11 cellular contexts compared by ENCODE assay signal in the genomic region with DNA sequence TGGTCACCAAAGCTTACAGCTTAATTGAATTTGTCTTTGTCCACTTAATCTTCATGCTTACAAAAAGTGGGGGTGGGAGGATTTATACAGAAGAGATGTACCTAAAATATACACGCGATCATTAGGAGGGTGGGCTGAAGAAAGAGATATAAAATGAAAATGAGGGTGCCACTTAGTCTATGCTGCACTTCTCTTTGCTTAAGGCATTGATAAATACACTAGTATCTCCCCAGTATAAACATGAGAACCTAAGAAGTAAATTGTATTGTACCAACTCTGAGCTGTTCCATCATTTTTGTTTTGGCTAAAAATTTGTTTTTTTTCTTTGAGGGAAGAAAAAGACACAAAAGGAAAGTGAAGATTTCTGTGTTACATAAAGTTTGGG.
DNase-seq lines count a peak whose midpoint lies in the region; ATAC-seq, FAIRE-seq and TF ChIP-seq lines count a peak whose summit lies in the region.
"Had no signal": no experiment of that assay in that cellular context is flagged by ENCODE, and none has a peak within 500 bp of the region (broad histone marks: within the 10 kb centered on the region; RNA-seq: fewer than 3 reads in every experiment).

No MANE protein-coding gene starts in this region.

- no CpG with 5 or more reads among the region's 2 CpGs for WGBS in IMR-90 (ENCODE audit: extremely low coverage in 2 of 2, insufficient read length in 1 of 2), 2 experiments
- WGBS in K562 (ENCODE audit: insufficient coverage, low coverage, missing lambda C conversion rate), result 68% methylated on average over 2 of the region's 2 CpGs
- 23% methylated on average over 2 of the region's 2 CpGs for WGBS in right lobe of liver (ENCODE audit: insufficient coverage, low coverage, low lambda C conversion rate, missing lambda C conversion rate)
- 58% methylated on average over 2 of the region's 2 CpGs for WGBS in smooth muscle cell (ENCODE audit: low lambda C conversion rate)
- WGBS in trophoblast cell (ENCODE audit: extremely low coverage, insufficient coverage, insufficient read length), result no CpG with 5 or more reads among the region's 2 CpGs

- H3K9me3 ChIP-seq in IMR-90 (ENCODE audit: control insufficient read depth, insufficient read depth, low read length), result no peaks in the 10 kb centered on the region
- H3K9me3 ChIP-seq in K562 (replicated peaks; ENCODE audit: control insufficient read depth, insufficient read depth, low read depth, low read length), result no peaks in the 10 kb centered on the region
- H3K9me3 ChIP-seq in right lobe of liver, result no peaks in the 10 kb centered on the region
- no peaks in the 10 kb centered on the region for H3K9me3 ChIP-seq in smooth muscle cell (replicated peaks; ENCODE audit: low read depth)
- H3K9me3 ChIP-seq in trophoblast cell (ENCODE audit: insufficient read depth, low read depth, low read length), result no peaks in the 10 kb centered on the region

- DNase-seq in IMR-90 (no peak), K562 (ENCODE audit: extremely low read depth in 1 of 4, low spot score in 3 of 4) (no peak), right lobe of liver (no peak), smooth muscle cell (lab: John Stamatoyannopoulos, UW; ENCODE audit: unreplicated experiment) (no peak), trophoblast cell (no peak), DMS 273 treated with DMSO at 0.1 percent for 48 hours (lab: John Stamatoyannopoulos, UW) (no peak)
- DNase-seq: activated CD8-positive, alpha-beta T cell treated with anti-CD3 and anti-CD28 coated beads for 36 hours; NCI-H446 treated with DMSO at 0.1 percent for 48 hours had no signal

- H3K79me1 ChIP-seq in IMR-90 (ENCODE audit: low read depth in 1 of 2, low read length in 2 of 2), result peaks cover 0 to 5% of the 10 kb centered on the region in 2 experiments; a peak in 2 of 4 replicates
- no peaks in the 10 kb centered on the region for H3K79me1 ChIP-seq in trophoblast cell (ENCODE audit: low read length)

- peak overlapping the region; percentile 84; the same call in 2 of the 3 replicates for H2BK15ac ChIP-seq in IMR-90 (ENCODE audit: low read depth, low read length)

- ATAC-seq in IMR-90 (ENCODE audit: low read depth) (peak; percentile 18; the same call in 1 of the 2 replicates), K562 (no peak), right lobe of liver (peak in 1 of 4 donors; percentile 6), GM18873 (IDR thresholded peaks at IDR 0.05; ENCODE audit: low FRiP score, unreplicated experiment) (no peak)
- ATAC-seq: activated CD8-positive, alpha-beta T cell treated with anti-CD3 and anti-CD28 coated beads for 36 hours had no signal

- peak overlapping the region; percentile 56 for H3K4me2 ChIP-seq in IMR-90 (ENCODE audit: low read depth, low read length)
- H3K4me2 ChIP-seq in K562 (ENCODE audit: insufficient read depth, low read length), result peak overlapping the region; percentile 65
- peak overlapping the region; percentile 62 for H3K4me2 ChIP-seq in smooth muscle cell
- no peak overlapping the region for H3K4me2 ChIP-seq in trophoblast cell (ENCODE audit: low read length)

- peak overlapping the region; percentile 78; the same call in 1 of the 2 replicates for H3K18ac ChIP-seq in IMR-90 (ENCODE audit: low read depth, low read length)
- H3K18ac ChIP-seq in trophoblast cell (ENCODE audit: low read length), result no peak overlapping the region

- no peak overlapping the region for H2BK12ac ChIP-seq in trophoblast cell (ENCODE audit: low read length)

- H4K91ac ChIP-seq in IMR-90 (ENCODE audit: insufficient read depth, low read depth, low read length) (peak overlapping the region; percentile 80), trophoblast cell (ENCODE audit: low read depth, low read length) (no peak overlapping the region)

- peaks cover 10% of the 10 kb centered on the region for H3F3A ChIP-seq in smooth muscle cell (ENCODE audit: low read depth)

- H3K4ac ChIP-seq in IMR-90 (ENCODE audit: low read depth, low read length) (peak overlapping the region; percentile 32), trophoblast cell (ENCODE audit: low read depth, low read length) (no peak overlapping the region)

- BruUV-seq in IMR-90 (replicated peaks; lab: Mats Ljungman, UMichigan) (no TSS peak), K562 (replicated peaks; lab: Mats Ljungman, UMichigan) (no TSS peak)

- H2AK5ac ChIP-seq in IMR-90 (ENCODE audit: low read depth, low read length) (no peak overlapping the region), trophoblast cell (ENCODE audit: low read length) (no peak overlapping the region)

- peak overlapping the region; percentile 58 for H2BK20ac ChIP-seq in IMR-90 (ENCODE audit: low read depth, low read length)

- TF ChIP-seq CTCF in IMR-90 (conservative IDR thresholded peaks at IDR 0.05; ENCODE audit: low read depth, low read length), result no peak
- TF ChIP-seq CTCF in K562 (IDR thresholded peaks at IDR 0.05 in 2 of 3, conservative IDR thresholded peaks at IDR 0.05 in 1 of 3; ENCODE audit: insufficient read depth in 2 of 3, low read depth in 1 of 3, low read length in 3 of 3), result no peak
- no peak for TF ChIP-seq CTCF in right lobe of liver (IDR thresholded peaks at IDR 0.05)
- no peak for TF ChIP-seq CTCF in smooth muscle cell (IDR thresholded peaks at IDR 0.05; ENCODE audit: borderline replicate concordance, insufficient read depth, poor library complexity, severe bottlenecking)

- peak overlapping the region; percentile 51; the same call in 1 of the 2 replicates for H3K56ac ChIP-seq in IMR-90 (ENCODE audit: extremely low read depth, insufficient read depth, low read length)

- H4K12ac ChIP-seq in trophoblast cell (ENCODE audit: low read depth, low read length), result no peak overlapping the region

- TF ChIP-seq POLR2A in IMR-90 (IDR thresholded peaks at IDR 0.05; ENCODE audit: low read depth, low read length) (no peak), K562 (conservative IDR thresholded peaks at IDR 0.05) (no peak), right lobe of liver (IDR thresholded peaks at IDR 0.05) (no peak)

- no peak for FAIRE-seq in K562 (lab: Jason Lieb, UNC)
- FAIRE-seq: RCC 7860 had no signal

- TF ChIP-seq RAD21 in IMR-90 (IDR thresholded peaks at IDR 0.05; ENCODE audit: low read length) (no peak), K562 (CRISPR knock-in tag; conservative IDR thresholded peaks at IDR 0.05 in 1 of 2, IDR thresholded peaks at IDR 0.05 in 1 of 2) (no peak)

- H4K20me1 ChIP-seq in IMR-90 (ENCODE audit: insufficient read depth, low read length) (no peaks in the 10 kb centered on the region), K562 (replicated peaks; ENCODE audit: control insufficient read depth, insufficient read depth, low read length) (no peaks in the 10 kb centered on the region), smooth muscle cell (ENCODE audit: low read depth) (no peaks in the 10 kb centered on the region)

- no peak overlapping the region; the same call in 1 of the 2 replicates for H3K9ac ChIP-seq in IMR-90 (ENCODE audit: low read depth, low read length)
- H3K9ac ChIP-seq in K562 (ENCODE audit: insufficient read depth in 1 of 2, low read depth in 2 of 2, low read length in 2 of 2), result peak overlapping the region in 1 of 2 experiments; percentile 50; a peak in 1 of 4 replicates
- no peak overlapping the region for H3K9ac ChIP-seq in smooth muscle cell (ENCODE audit: low read depth)
- no peak overlapping the region for H3K9ac ChIP-seq in trophoblast cell (ENCODE audit: low read length)

- H4K8ac ChIP-seq in IMR-90 (ENCODE audit: low read depth in 2 of 2, low read length in 2 of 2) (peak overlapping the region; percentile 33 to 53), trophoblast cell (ENCODE audit: low read depth, low read length) (no peak overlapping the region)

- peak overlapping the region; percentile 22 for H2BK5ac ChIP-seq in IMR-90 (ENCODE audit: low read depth, low read length, poor library complexity, severe bottlenecking)
- no peak overlapping the region for H2BK5ac ChIP-seq in trophoblast cell (ENCODE audit: low read depth, low read length, poor library complexity)

- H3K4me1 ChIP-seq in IMR-90 (ENCODE audit: control insufficient read depth, insufficient read depth, low read length), result peaks cover 19% of the 10 kb centered on the region
- H3K4me1 ChIP-seq in K562 (replicated peaks in 1 of 2; ENCODE audit: control insufficient read depth in 2 of 2, insufficient read depth in 2 of 2, low read length in 2 of 2), result peaks cover 0 to 22% of the 10 kb centered on the region in 2 experiments; a peak in 4 of 5 replicates
- H3K4me1 ChIP-seq in right lobe of liver, result peaks cover 0 to 15% (median 4%) of the 10 kb centered on the region in 4 donors
- peaks cover 26% of the 10 kb centered on the region for H3K4me1 ChIP-seq in smooth muscle cell (ENCODE audit: low read depth)
- H3K4me1 ChIP-seq in trophoblast cell (ENCODE audit: control insufficient read depth in 1 of 2, insufficient read depth in 2 of 2, low read length in 2 of 2), result no peaks in the 10 kb centered on the region

- peak overlapping the region; percentile 16 for H2AFZ ChIP-seq in IMR-90 (replicated peaks; ENCODE audit: low read length, poor library complexity)
- H2AFZ ChIP-seq in K562 (ENCODE audit: low read depth, low read length), result peak overlapping the region; percentile 96
- H2AFZ ChIP-seq in smooth muscle cell (ENCODE audit: low read depth), result peak overlapping the region; percentile 53
- no peak overlapping the region for H2AFZ ChIP-seq in trophoblast cell (ENCODE audit: insufficient read depth, low read length, poor library complexity)

- H2BK120ac ChIP-seq in IMR-90 (ENCODE audit: low read depth, low read length), result peak overlapping the region; percentile 66
- H2BK120ac ChIP-seq in trophoblast cell (ENCODE audit: insufficient read depth, low read length, poor library complexity), result no peak overlapping the region

- H3K14ac ChIP-seq in IMR-90 (replicated peaks; ENCODE audit: low read depth, low read length), result peak overlapping the region; percentile 14
- H3K14ac ChIP-seq in trophoblast cell (ENCODE audit: low read length), result no peak overlapping the region

- H3K23ac ChIP-seq in IMR-90 (ENCODE audit: low read depth, low read length), result peak overlapping the region; percentile 39
- no peak overlapping the region for H3K23ac ChIP-seq in trophoblast cell (ENCODE audit: low read length)

- H3K79me2 ChIP-seq in K562 (ENCODE audit: control insufficient read depth, insufficient read depth, low read length) (no peaks in the 10 kb centered on the region), smooth muscle cell (ENCODE audit: low read depth) (no peaks in the 10 kb centered on the region), trophoblast cell (ENCODE audit: control insufficient read depth, insufficient read depth, low read length, poor library complexity) (no peaks in the 10 kb centered on the region)

- H3K9me1 ChIP-seq in IMR-90 (ENCODE audit: insufficient read depth, low read length) (peaks cover 6% of the 10 kb centered on the region), K562 (ENCODE audit: control insufficient read depth, insufficient read depth, low read length) (no peaks in the 10 kb centered on the region)

- no peak for TF ChIP-seq EP300 in K562 (IDR thresholded peaks at IDR 0.05; ENCODE audit: low read length)

- in situ Hi-C loops in IMR-90 (cut with MboI; ENCODE audit: low sequenced_read_pairs), result no loop called here
- in situ Hi-C loops in K562 (cut with MboI), result no loop called here

- H3K36me3 ChIP-seq in IMR-90 (ENCODE audit: control insufficient read depth, insufficient read depth, low read length), result no peaks in the 10 kb centered on the region
- no peaks in the 10 kb centered on the region; the same call in 2 of the 3 replicates for H3K36me3 ChIP-seq in K562 (ENCODE audit: control insufficient read depth, insufficient read depth, low read length)
- H3K36me3 ChIP-seq in right lobe of liver, result no peaks in the 10 kb centered on the region
- no peaks in the 10 kb centered on the region for H3K36me3 ChIP-seq in smooth muscle cell (ENCODE audit: low read depth)
- no peaks in the 10 kb centered on the region for H3K36me3 ChIP-seq in trophoblast cell (ENCODE audit: control insufficient read depth in 1 of 2, insufficient read depth in 2 of 2, low read length in 2 of 2)
- H3K36me3 ChIP-seq: cardiac muscle cell had no signal

- no peak overlapping the region for H3K4me3 ChIP-seq in IMR-90 (ENCODE audit: insufficient read depth, low read depth, low read length)
- no peak overlapping the region for H3K4me3 ChIP-seq in K562
- H3K4me3 ChIP-seq in right lobe of liver, result peak overlapping the region in 1 of 3 donors; percentile 26
- H3K4me3 ChIP-seq in smooth muscle cell, result peak overlapping the region; percentile 28
- H3K4me3 ChIP-seq in trophoblast cell (ENCODE audit: low read depth, low read length), result no peak overlapping the region
- H3K4me3 ChIP-seq: cardiac muscle cell had no signal

- H3K27me3 ChIP-seq in IMR-90 (ENCODE audit: control insufficient read depth, insufficient read depth, low read length), result no peaks in the 10 kb centered on the region
- no peaks in the 10 kb centered on the region for H3K27me3 ChIP-seq in K562 (ENCODE audit: control insufficient read depth in 2 of 2, insufficient read depth in 2 of 2, low read length in 2 of 2)
- H3K27me3 ChIP-seq in right lobe of liver, result no peaks in the 10 kb centered on the region
- no peaks in the 10 kb centered on the region for H3K27me3 ChIP-seq in smooth muscle cell (ENCODE audit: low read depth)
- H3K27me3 ChIP-seq in trophoblast cell (ENCODE audit: insufficient read depth, low read length), result no peaks in the 10 kb centered on the region
- H3K27me3 ChIP-seq: cardiac muscle cell had no signal

- CTCF ChIA-PET in IMR-90 (lab: Yijun Ruan, JAX), result interaction anchor here (0.7 to 1.5 kb wide), 5 partner anchors 9 to 175 kb away, joined by 3 to 4 read pairs (median 3); no protein-coding TSS in a partner anchor
- CTCF ChIA-PET in K562 (lab: Yijun Ruan, JAX; ENCODE audit: low intra/inter-chr PET ratio), result no interaction called here

- H2AK9ac ChIP-seq in IMR-90 (replicated peaks; ENCODE audit: low read depth, low read length, poor library complexity), result no peak overlapping the region

- intact Hi-C loops in IMR-90 (cut with micrococcal nuclease) (loop anchor here (1.0 kb wide), 1 partner anchor 24 kb away; no protein-coding TSS in a partner anchor), K562 (cut with micrococcal nuclease) (no loop called here), right lobe of liver (cut with DNase I) (no loop called here)

- H3K27ac ChIP-seq in IMR-90 (ENCODE audit: insufficient read depth, low read length) (peak overlapping the region; percentile 39; the same call in 1 of the 2 replicates), K562 (ENCODE audit: extremely low read depth, low read depth, low read length) (peak overlapping the region; percentile 65; the same call in 1 of the 3 replicates), right lobe of liver (peak overlapping the region; percentile 58 to 91 (median 86)), smooth muscle cell (ENCODE audit: low read depth) (no peak overlapping the region), trophoblast cell (ENCODE audit: low read depth, low read length) (no peak overlapping the region)
- H3K27ac ChIP-seq: cardiac muscle cell had no signal

- POLR2A ChIA-PET in IMR-90 (lab: Charles Lee; ENCODE audit: unreplicated experiment) (interaction anchor here (0.7 kb wide), 1 partner anchor 14 kb away, joined by 3 read pairs; no protein-coding TSS in a partner anchor), K562 (lab: Yijun Ruan, JAX) (interaction anchor here (0.6 to 2.9 kb wide), 4 partner anchors 11 to 170 kb away, joined by 4 to 13 read pairs (median 4); no protein-coding TSS in a partner anchor)

- H4K5ac ChIP-seq in IMR-90 (ENCODE audit: low read depth, low read length), result no peak overlapping the region; the same call in 1 of the 2 replicates

- dilution Hi-C loops in IMR-90 (cut with HindIII; ENCODE audit: low sequenced_read_pairs, unreplicated experiment), result no loop called here

Comparison
In these comparisons a context has a peak if more than half of its experiments do, and no peak if none do; other contexts are left out.
1. H3K27ac ChIP-seq: peak in IMR-90 (single experiment), K562 (single experiment) and right lobe of liver (3 of 3); none in smooth muscle cell (single experiment) and trophoblast cell (single experiment).